In the genomic region with DNA sequence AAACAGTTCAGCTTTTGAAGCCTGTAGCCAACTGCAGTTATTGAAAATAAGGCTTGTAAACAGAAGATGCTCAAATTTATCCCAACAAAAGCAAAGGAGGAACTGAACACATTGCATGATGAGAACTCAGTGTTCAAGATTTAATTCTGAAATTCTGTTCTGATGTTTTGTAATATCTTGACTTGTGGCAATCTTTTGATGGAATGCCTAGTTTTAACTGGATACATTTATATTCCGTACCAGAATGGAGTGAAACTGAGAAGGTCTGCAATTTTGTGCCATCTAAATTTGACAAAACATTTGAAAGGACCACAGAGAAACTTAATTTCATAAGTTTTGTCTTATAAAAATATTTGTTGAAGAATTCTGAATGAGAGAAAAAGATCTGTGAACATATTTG, we compare ENCODE assay signal across 9 cellular contexts.
"Had no signal": no experiment of that assay in that cellular context is flagged by ENCODE, and none has a peak within 500 bp of the region (broad histone marks: within the 10 kb centered on the region; RNA-seq: fewer than 3 reads in every experiment).

No MANE protein-coding gene starts in this region.

- H3K27me3 ChIP-seq: cardiac muscle cell, hepatocyte, transverse colon had no signal

- H3K4me3 Mint-ChIP-seq: activated B cell treated with CpG ODN at 0.5 μM for 24 hours; activated CD4-positive, alpha-beta T cell treated with anti-CD3 and anti-CD28 coated beads, Interleukin-2, amount 10 ng/mL, durations not matched to agents 7 days and 5 days had no signal

- H3K27ac Mint-ChIP-seq: activated B cell treated with CpG ODN at 0.5 μM for 24 hours; activated CD4-positive, alpha-beta T cell treated with anti-CD3 and anti-CD28 coated beads, Interleukin-2, amount 10 ng/mL, durations not matched to agents 7 days and 5 days had no signal

- DNase-seq: activated B cell treated with CpG ODN at 0.5 μM for 24 hours; activated CD4-positive, alpha-beta T cell treated with anti-CD3 and anti-CD28 coated beads, Interleukin-2, amount 10 ng/mL, durations not matched to agents 7 days and 5 days; SHP77; T-helper 2 cell; transverse colon had no signal

- H3K36me3 ChIP-seq: cardiac muscle cell, transverse colon had no signal

- H3K27me3 Mint-ChIP-seq: activated B cell treated with CpG ODN at 0.5 μM for 24 hours; activated CD4-positive, alpha-beta T cell treated with anti-CD3 and anti-CD28 coated beads, Interleukin-2, amount 10 ng/mL, durations not matched to agents 7 days and 5 days had no signal

- H3K27ac ChIP-seq: cardiac muscle cell, hepatocyte, parathyroid adenoma, skin epidermis, transverse colon had no signal

- H3K9me3 ChIP-seq: transverse colon had no signal

- H3K4me3 ChIP-seq: cardiac muscle cell, hepatocyte, skin epidermis, transverse colon had no signal

- H3K9me3 Mint-ChIP-seq: activated B cell treated with CpG ODN at 0.5 μM for 24 hours had no signal
